Comparison of ENCODE assay signal across 9 cellular contexts in the genomic region with DNA sequence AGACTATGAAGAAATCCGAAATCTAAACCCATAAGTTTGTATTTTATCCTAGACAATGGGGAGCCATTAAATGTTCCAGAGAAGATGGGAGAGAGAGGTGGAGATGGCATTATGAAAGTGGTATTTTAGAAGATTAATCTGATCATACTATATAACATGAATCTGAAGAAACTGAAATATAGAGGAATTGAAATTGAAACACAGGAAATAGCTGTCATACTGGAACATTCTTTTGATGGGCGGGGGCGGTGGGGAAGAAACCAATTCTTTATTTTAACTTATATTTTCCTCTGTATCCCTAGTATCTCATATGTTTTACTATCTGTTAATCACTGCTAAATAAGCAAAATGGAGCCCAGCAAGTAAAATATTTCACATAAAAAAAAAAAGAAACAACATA. TPM values are rescaled to one million over a fixed set of nuclear protein-coding genes. Genes with fewer than 3 reads are reported as not detected.
DNase-seq lines count a peak whose midpoint lies in the region; ATAC-seq and TF ChIP-seq lines count a peak whose summit lies in the region.
"Had no signal": no experiment of that assay in that cellular context is flagged by ENCODE, and none has a peak within 500 bp of the region (broad histone marks: within the 10 kb centered on the region; RNA-seq: fewer than 3 reads in every experiment).

No MANE protein-coding gene starts in this region.

- H3K9me3 Mint-ChIP-seq in CD8-positive, alpha-beta T cell = no peaks in the 10 kb centered on the region
- H3K9me3 Mint-ChIP-seq in activated T-helper 1 cell treated with anti-CD3 and anti-CD28 coated beads, Interleukin-12 subunit alpha, Interleukin-12 subunit beta, Interleukin-2, Interleukin-4 antibody, amounts not matched to agents 30 ng/mL and 10 ng/mL and 1 ng/mL, durations not matched to agents 14 hours and 24 hours and 36 hours = no peaks in the 10 kb centered on the region
- peaks cover 0 to 2% (median 0%) of the 10 kb centered on the region in 11 donors for H3K9me3 Mint-ChIP-seq in naive thymus-derived CD4-positive, alpha-beta T cell

- no peak for DNase-seq in CD8-positive, alpha-beta T cell
- no peak for DNase-seq in activated T-helper 1 cell treated with anti-CD3 and anti-CD28 coated beads, Interleukin-12 subunit alpha, Interleukin-12 subunit beta, Interleukin-2, Interleukin-4 antibody, amounts not matched to agents 30 ng/mL and 10 ng/mL and 1 ng/mL, durations not matched to agents 14 hours and 24 hours and 36 hours (ENCODE audit: low spot score)
- no peak for DNase-seq in naive thymus-derived CD4-positive, alpha-beta T cell
- no peak for DNase-seq in HK-2 (ENCODE audit: unreplicated experiment)
- DNase-seq in NCI-H1092 (lab: John Stamatoyannopoulos, UW) = no peak
- DNase-seq in Karpas-422 = no peak
- DNase-seq in ACHN = no peak
- DNase-seq: dorsolateral prefrontal cortex had no signal

- no peaks in the 10 kb centered on the region for H4K20me1 ChIP-seq in Karpas-422 (ENCODE audit: insufficient read depth, low read depth, low read length)

- H3K27ac Mint-ChIP-seq in CD8-positive, alpha-beta T cell = peak overlapping the region; percentile 80
- peak overlapping the region; percentile 63 for H3K27ac Mint-ChIP-seq in activated T-helper 1 cell treated with anti-CD3 and anti-CD28 coated beads, Interleukin-12 subunit alpha, Interleukin-12 subunit beta, Interleukin-2, Interleukin-4 antibody, amounts not matched to agents 30 ng/mL and 10 ng/mL and 1 ng/mL, durations not matched to agents 14 hours and 24 hours and 36 hours
- peak overlapping the region; percentile 58 to 92 (median 79) for H3K27ac Mint-ChIP-seq in naive thymus-derived CD4-positive, alpha-beta T cell

- no peaks in the 10 kb centered on the region for H3K27me3 ChIP-seq in CD8-positive, alpha-beta T cell (ENCODE audit: insufficient read depth, low read length)
- H3K27me3 ChIP-seq in naive thymus-derived CD4-positive, alpha-beta T cell (ENCODE audit: control insufficient read depth in 2 of 2, insufficient read depth in 2 of 2, low read length in 2 of 2) = no peaks in the 10 kb centered on the region
- no peaks in the 10 kb centered on the region for H3K27me3 ChIP-seq in Karpas-422 (ENCODE audit: low read length)
- H3K27me3 ChIP-seq: dorsolateral prefrontal cortex had no signal

- in situ Hi-C loops in ACHN (cut with HindIII; ENCODE audit: low pct_ligation_motif_present, low pct_unique_long_range_greater_than_20kb, low sequenced_read_pairs) = no loop called here

- no peak overlapping the region for H3K4me3 ChIP-seq in CD8-positive, alpha-beta T cell (ENCODE audit: low read depth, low read length)
- H3K4me3 ChIP-seq in naive thymus-derived CD4-positive, alpha-beta T cell (ENCODE audit: low read length) = no peak overlapping the region
- no peak overlapping the region for H3K4me3 ChIP-seq in Karpas-422 (ENCODE audit: low read length)
- H3K4me3 ChIP-seq: dorsolateral prefrontal cortex had no signal

- H3K4me3 Mint-ChIP-seq in CD8-positive, alpha-beta T cell = peak overlapping the region; percentile 51
- H3K4me3 Mint-ChIP-seq in activated T-helper 1 cell treated with anti-CD3 and anti-CD28 coated beads, Interleukin-12 subunit alpha, Interleukin-12 subunit beta, Interleukin-2, Interleukin-4 antibody, amounts not matched to agents 30 ng/mL and 10 ng/mL and 1 ng/mL, durations not matched to agents 14 hours and 24 hours and 36 hours = peak overlapping the region; percentile 40
- peak overlapping the region; percentile 54 to 87 (median 74) for H3K4me3 Mint-ChIP-seq in naive thymus-derived CD4-positive, alpha-beta T cell

- POLR2A ChIA-PET in CD8-positive, alpha-beta T cell (lab: Charles Lee) = interaction anchor here (1.0 kb wide), 1 partner anchor 23 kb away, joined by 3 read pairs; no protein-coding TSS in a partner anchor
- POLR2A ChIA-PET in naive thymus-derived CD4-positive, alpha-beta T cell (lab: Charles Lee) = interaction anchor here (0.6 to 1.0 kb wide), 2 partner anchors 307 to 329 kb away, joined by 3 read pairs; no protein-coding TSS in a partner anchor

- H3K79me2 ChIP-seq in Karpas-422 (ENCODE audit: low read length) = no peaks in the 10 kb centered on the region

- peaks cover 78% of the 10 kb centered on the region for H3K4me1 Mint-ChIP-seq in CD8-positive, alpha-beta T cell (ENCODE audit: low read depth)
- H3K4me1 Mint-ChIP-seq in activated T-helper 1 cell treated with anti-CD3 and anti-CD28 coated beads, Interleukin-12 subunit alpha, Interleukin-12 subunit beta, Interleukin-2, Interleukin-4 antibody, amounts not matched to agents 30 ng/mL and 10 ng/mL and 1 ng/mL, durations not matched to agents 14 hours and 24 hours and 36 hours (ENCODE audit: low read depth) = peaks cover 56% of the 10 kb centered on the region
- H3K4me1 Mint-ChIP-seq in naive thymus-derived CD4-positive, alpha-beta T cell = peaks cover 55 to 87% (median 76%) of the 10 kb centered on the region in 7 donors

- no peak overlapping the region for H3K9ac ChIP-seq in Karpas-422 (ENCODE audit: low read length)

- CTCF ChIA-PET in CD8-positive, alpha-beta T cell (lab: Charles Lee) = no interaction called here
- CTCF ChIA-PET in naive thymus-derived CD4-positive, alpha-beta T cell (lab: Charles Lee) = interaction anchor here (1.2 kb wide), 1 partner anchor 10 kb away, joined by 3 read pairs; no protein-coding TSS in a partner anchor

- no peaks in the 10 kb centered on the region for H3K27me3 Mint-ChIP-seq in CD8-positive, alpha-beta T cell (ENCODE audit: low read depth)
- H3K27me3 Mint-ChIP-seq in activated T-helper 1 cell treated with anti-CD3 and anti-CD28 coated beads, Interleukin-12 subunit alpha, Interleukin-12 subunit beta, Interleukin-2, Interleukin-4 antibody, amounts not matched to agents 30 ng/mL and 10 ng/mL and 1 ng/mL, durations not matched to agents 14 hours and 24 hours and 36 hours (ENCODE audit: insufficient read depth) = no peaks in the 10 kb centered on the region
- no peaks in the 10 kb centered on the region for H3K27me3 Mint-ChIP-seq in naive thymus-derived CD4-positive, alpha-beta T cell

- TF ChIP-seq CTCF in CD8-positive, alpha-beta T cell (IDR thresholded peaks at IDR 0.05) = no peak

- ATAC-seq in CD8-positive, alpha-beta T cell = no peak
- ATAC-seq in HG03066 (IDR thresholded peaks at IDR 0.05; ENCODE audit: low read depth, unreplicated experiment) = peak; percentile 37
- no peak for ATAC-seq in naive thymus-derived CD4-positive, alpha-beta T cell

- no peak overlapping the region for H2AFZ ChIP-seq in Karpas-422 (ENCODE audit: low read length)

- no peak overlapping the region for H3K4me2 ChIP-seq in Karpas-422 (ENCODE audit: low read depth, low read length, poor library complexity, severe bottlenecking)

- no peaks in the 10 kb centered on the region for H3K9me3 ChIP-seq in CD8-positive, alpha-beta T cell (ENCODE audit: low read length)
- no peaks in the 10 kb centered on the region for H3K9me3 ChIP-seq in naive thymus-derived CD4-positive, alpha-beta T cell (ENCODE audit: control insufficient read depth in 2 of 3, low read length in 3 of 3)
- no peaks in the 10 kb centered on the region for H3K9me3 ChIP-seq in Karpas-422 (ENCODE audit: low read length)

- H3K4me1 ChIP-seq in CD8-positive, alpha-beta T cell (ENCODE audit: insufficient read depth, low read length) = peaks cover 43% of the 10 kb centered on the region
- H3K4me1 ChIP-seq in naive thymus-derived CD4-positive, alpha-beta T cell (ENCODE audit: control insufficient read depth in 2 of 2, insufficient read depth in 2 of 2, low read length in 2 of 2) = peaks cover 12 to 53% of the 10 kb centered on the region in 2 donors
- peaks cover 8% of the 10 kb centered on the region for H3K4me1 ChIP-seq in Karpas-422 (ENCODE audit: low read length)

- no peaks in the 10 kb centered on the region for H3K36me3 ChIP-seq in CD8-positive, alpha-beta T cell (ENCODE audit: insufficient read depth, low read length)
- H3K36me3 ChIP-seq in naive thymus-derived CD4-positive, alpha-beta T cell (ENCODE audit: control insufficient read depth in 2 of 3, insufficient read depth in 3 of 3, low read length in 3 of 3) = no peaks in the 10 kb centered on the region
- H3K36me3 ChIP-seq in Karpas-422 (ENCODE audit: insufficient read depth, low read length) = no peaks in the 10 kb centered on the region

- intact Hi-C loops in CD8-positive, alpha-beta T cell (cut with DNase I, micrococcal nuclease) = no loop called here
- intact Hi-C loops in activated T-helper 1 cell treated with anti-CD3 and anti-CD28 coated beads, Interleukin-12 subunit alpha, Interleukin-12 subunit beta, Interleukin-2, Interleukin-4 antibody, amounts not matched to agents 30 ng/mL and 10 ng/mL and 1 ng/mL, durations not matched to agents 14 hours and 24 hours and 36 hours (cut with micrococcal nuclease) = loop anchor here (1.0 to 2.0 kb wide), 7 partner anchors 14 to 323 kb away; a partner anchor contains a TSS
- intact Hi-C loops in naive thymus-derived CD4-positive, alpha-beta T cell (cut with micrococcal nuclease) = loop anchor here (2.0 kb wide), 2 partner anchors 13 to 25 kb away; no protein-coding TSS in a partner anchor

- peaks cover 13% of the 10 kb centered on the region for H3K36me3 Mint-ChIP-seq in CD8-positive, alpha-beta T cell
- H3K36me3 Mint-ChIP-seq in activated T-helper 1 cell treated with anti-CD3 and anti-CD28 coated beads, Interleukin-12 subunit alpha, Interleukin-12 subunit beta, Interleukin-2, Interleukin-4 antibody, amounts not matched to agents 30 ng/mL and 10 ng/mL and 1 ng/mL, durations not matched to agents 14 hours and 24 hours and 36 hours (ENCODE audit: low read depth) = peaks cover 18% of the 10 kb centered on the region
- H3K36me3 Mint-ChIP-seq in naive thymus-derived CD4-positive, alpha-beta T cell = peaks cover 0 to 34% (median 0%) of the 10 kb centered on the region in 5 donors

- no peaks in the 10 kb centered on the region for H3K9me2 ChIP-seq in Karpas-422 (replicated peaks; ENCODE audit: insufficient read depth, low read length)

- H3K27ac ChIP-seq in CD8-positive, alpha-beta T cell (ENCODE audit: low read depth, low read length) = no peak overlapping the region
- peak overlapping the region; percentile 50 for H3K27ac ChIP-seq in naive thymus-derived CD4-positive, alpha-beta T cell (ENCODE audit: low read depth, low read length)
- H3K27ac ChIP-seq in Karpas-422 (ENCODE audit: low read length) = no peak overlapping the region
- H3K27ac ChIP-seq: dorsolateral prefrontal cortex had no signal

RNA-seq across cellular contexts. Expression of a gene that starts 27.0 kb away (rescaled TPM):
- total RNA-seq in CD8-positive, alpha-beta T cell = 100 to 1,000 TPM; 134 to 139 TPM
- 86.9 and 97.3 TPM in 2 replicates for total RNA-seq in activated T-helper 1 cell treated with anti-CD3 and anti-CD28 coated beads, Interleukin-12 subunit alpha, Interleukin-12 subunit beta, Interleukin-2, Interleukin-4 antibody, amounts not matched to agents 30 ng/mL and 10 ng/mL and 1 ng/mL, durations not matched to agents 14 hours and 24 hours and 36 hours
- total RNA-seq in naive thymus-derived CD4-positive, alpha-beta T cell = 100 to 1,000 TPM; 103 to 192 (median 149) TPM
- polyA plus RNA-seq in naive thymus-derived CD4-positive, alpha-beta T cell = 100 to 1,000 TPM; 120 to 156 TPM
- total RNA-seq in Karpas-422 (2014; rRNA removed; shearing (Covaris generic); ENCODE audit: low replicate concordance) = 8.9 and 13.8 TPM in 2 replicates

Comparison
In these comparisons a context has a peak if more than half of its experiments do, and no peak if none do; other contexts are left out.
1. intact Hi-C loops: an anchor here in activated T-helper 1 cell treated with anti-CD3 and anti-CD28 coated beads, Interleukin-12 subunit alpha, Interleukin-12 subunit beta, Interleukin-2, Interleukin-4 antibody, amounts not matched to agents 30 ng/mL and 10 ng/mL and 1 ng/mL, durations not matched to agents 14 hours and 24 hours and 36 hours (1.0 to 2.0 kb wide) and naive thymus-derived CD4-positive, alpha-beta T cell (2.0 kb wide); none called in CD8-positive, alpha-beta T cell.